6 cellular contexts compared by ENCODE assay signal in genomic region chr16:30533748-30534367, GRCh38. TPM values are rescaled to one million over a fixed set of nuclear protein-coding genes. Genes with fewer than 3 reads are reported as not detected.
DNase-seq lines count a peak whose midpoint lies in the region; ATAC-seq and TF ChIP-seq lines count a peak whose summit lies in the region.

No MANE protein-coding gene starts in this region.

- H3K9ac ChIP-seq in Loucy (ENCODE audit: low read depth, low read length, poor library complexity, severe bottlenecking): peak overlapping the region; percentile 96

- H2AFZ ChIP-seq in Loucy (ENCODE audit: low read length): peak overlapping the region; percentile 86; the same call in 1 of the 2 replicates

- no peaks in the 10 kb centered on the region for H3F3A ChIP-seq in Loucy (ENCODE audit: low read depth)

- intact Hi-C loops in esophagus muscularis mucosa (cut with DNase I): no loop called here

- ATAC-seq in GM19467 (IDR thresholded peaks at IDR 0.05; ENCODE audit: unreplicated experiment) (peak; percentile 5), HG02870 (IDR thresholded peaks at IDR 0.05; ENCODE audit: unreplicated experiment) (no peak)
- peak; percentile 4 to 5 for ATAC-seq in stimulated activated naive B cell treated with anti-CD40 and anti-IgM and Interleukin-4, amounts not matched to agents 10 μg/mL and 1 μg/mL and 100 μg/mL, for 72 hours (replicated peaks)

- H3K4me1 Mint-ChIP-seq in stimulated activated naive B cell treated with anti-CD40 and anti-IgM and Interleukin-4, amounts not matched to agents 10 μg/mL and 1 μg/mL and 100 μg/mL, for 72 hours: peaks cover 13 to 49% of the 10 kb centered on the region in 2 donors

- 41% methylated on average over 14 of the region's 29 CpGs for WGBS in esophagus muscularis mucosa

- H3K36me3 Mint-ChIP-seq in stimulated activated naive B cell treated with anti-CD40 and anti-IgM and Interleukin-4, amounts not matched to agents 10 μg/mL and 1 μg/mL and 100 μg/mL, for 72 hours: peaks cover 35 to 42% of the 10 kb centered on the region in 2 donors

- H3K4me2 ChIP-seq in Loucy (ENCODE audit: low read depth, low read length, poor library complexity, severe bottlenecking): peak overlapping the region; percentile 91

- no peak for DNase-seq in esophagus muscularis mucosa (ENCODE audit: extremely low spot score)
- DNase-seq in stimulated activated naive B cell treated with anti-CD40 and anti-IgM and Interleukin-4, amounts not matched to agents 10 μg/mL and 1 μg/mL and 100 μg/mL, for 72 hours: no peak
- DNase-seq in NCI-H345 treated with DMSO at 0.1 percent for 48 hours (lab: John Stamatoyannopoulos, UW; ENCODE audit: unreplicated experiment): no peak

- TF ChIP-seq CTCF in Loucy (conservative IDR thresholded peaks at IDR 0.05; ENCODE audit: low read length): no peak; the same call in 1 of the 2 replicates
- no peak for TF ChIP-seq CTCF in esophagus muscularis mucosa (IDR thresholded peaks at IDR 0.05)

- peaks cover 7% of the 10 kb centered on the region for H4K20me1 ChIP-seq in Loucy (ENCODE audit: insufficient read depth, low read length, poor library complexity, severe bottlenecking)

- no peaks in the 10 kb centered on the region for H3K9me2 ChIP-seq in Loucy (replicated peaks; ENCODE audit: low read depth, low read length)

- H3K4me3 ChIP-seq in Loucy (ENCODE audit: low read length, poor library complexity, severe bottlenecking): peak overlapping the region; percentile 96
- peak overlapping the region; percentile 68 to 74 (median 72) for H3K4me3 ChIP-seq in esophagus muscularis mucosa

- peak overlapping the region; percentile 89 to 94 (median 93) for H3K27ac ChIP-seq in esophagus muscularis mucosa (replicated peaks in 1 of 4)

- H3K27me3 ChIP-seq in Loucy (ENCODE audit: insufficient read depth, low read length, poor library complexity, severe bottlenecking) (no peaks in the 10 kb centered on the region), esophagus muscularis mucosa (no peaks in the 10 kb centered on the region)

- H3K79me2 ChIP-seq in Loucy (ENCODE audit: insufficient read depth, low read length): peaks cover 58% of the 10 kb centered on the region

- no peak for TF ChIP-seq POLR2A in esophagus muscularis mucosa (IDR thresholded peaks at IDR 0.05; ENCODE audit: low read depth)

- H3K9me3 Mint-ChIP-seq in stimulated activated naive B cell treated with anti-CD40 and anti-IgM and Interleukin-4, amounts not matched to agents 10 μg/mL and 1 μg/mL and 100 μg/mL, for 72 hours: no peaks in the 10 kb centered on the region

- peak overlapping the region; percentile 100 for H3K27ac Mint-ChIP-seq in stimulated activated naive B cell treated with anti-CD40 and anti-IgM and Interleukin-4, amounts not matched to agents 10 μg/mL and 1 μg/mL and 100 μg/mL, for 72 hours

- H3K4me1 ChIP-seq in Loucy (ENCODE audit: insufficient read depth, low read length, poor library complexity, severe bottlenecking): peaks cover 10% of the 10 kb centered on the region
- peaks cover 30 to 39% (median 36%) of the 10 kb centered on the region in 4 donors for H3K4me1 ChIP-seq in esophagus muscularis mucosa

- no peaks in the 10 kb centered on the region for H3K9me3 ChIP-seq in Loucy (ENCODE audit: insufficient read depth, low read depth, low read length)
- no peaks in the 10 kb centered on the region for H3K9me3 ChIP-seq in esophagus muscularis mucosa

- H3K36me3 ChIP-seq in Loucy (ENCODE audit: insufficient read depth, low read length) (no peaks in the 10 kb centered on the region; the same call in 1 of the 2 replicates), esophagus muscularis mucosa (peaks cover 6 to 30% (median 23%) of the 10 kb centered on the region in 4 donors)

- H3K27me3 Mint-ChIP-seq in stimulated activated naive B cell treated with anti-CD40 and anti-IgM and Interleukin-4, amounts not matched to agents 10 μg/mL and 1 μg/mL and 100 μg/mL, for 72 hours: no peaks in the 10 kb centered on the region

- peak overlapping the region; percentile 92 to 100 for H3K4me3 Mint-ChIP-seq in stimulated activated naive B cell treated with anti-CD40 and anti-IgM and Interleukin-4, amounts not matched to agents 10 μg/mL and 1 μg/mL and 100 μg/mL, for 72 hours

- no peak for TF ChIP-seq EP300 in esophagus muscularis mucosa (IDR thresholded peaks at IDR 0.05)

RNA-seq across cellular contexts. Expression of gene ZNF747, which starts 0.8 kb away (rescaled TPM):
- 10 to 100 TPM; 15.2 to 29.6 (median 22.3) TPM for total RNA-seq in esophagus muscularis mucosa

RNA-seq across cellular contexts. Expression of gene ZNF768, which starts 7.5 kb away (rescaled TPM):
- total RNA-seq in esophagus muscularis mucosa: 10 to 100 TPM; 46.9 to 91.5 (median 64.0) TPM

RNA-seq across cellular contexts. Expression of gene ZNF764, which starts 24.3 kb away (rescaled TPM):
- total RNA-seq in esophagus muscularis mucosa: 10 to 100 TPM in 3 of 4 donors, 1 to 10 TPM in 1; 8.7 to 14.0 (median 11.3) TPM

RNA-seq across cellular contexts. Expression of gene ZNF688, which starts 37.7 kb away (rescaled TPM):
- total RNA-seq in esophagus muscularis mucosa: 10 to 100 TPM; 17.6 to 33.4 (median 23.5) TPM

RNA-seq across cellular contexts. Expression of gene ZNF785, which starts 51.6 kb away (rescaled TPM):
- 10 to 100 TPM in 1 of 4 donors, 1 to 10 TPM in 3; 6.8 to 10.9 (median 7.3) TPM for total RNA-seq in esophagus muscularis mucosa
